ENCODE assay signal across 9 cellular contexts in the genomic region with DNA sequence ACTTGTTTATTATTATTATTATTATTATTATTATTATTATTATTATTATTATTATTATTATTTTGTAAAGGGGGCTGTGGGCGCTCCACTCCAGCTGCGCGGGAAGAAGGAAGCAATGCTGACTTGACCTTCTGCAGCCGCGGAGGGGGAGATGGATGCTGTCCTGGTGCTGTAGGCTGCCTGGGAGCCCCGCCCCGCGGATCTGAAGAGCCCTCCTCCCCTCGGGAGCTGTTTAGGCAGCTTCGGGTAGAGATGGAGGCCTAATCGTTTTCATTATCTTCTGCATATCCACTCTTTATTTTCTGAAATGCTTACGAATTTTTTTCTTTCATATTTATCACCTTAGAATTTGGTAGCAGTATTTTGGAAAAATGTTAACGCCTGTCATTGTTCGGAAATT.
DNase-seq lines count a peak whose midpoint lies in the region; ATAC-seq and TF ChIP-seq lines count a peak whose summit lies in the region.
"Had no signal": no experiment of that assay in that cellular context is flagged by ENCODE, and none has a peak within 500 bp of the region (broad histone marks: within the 10 kb centered on the region; RNA-seq: fewer than 3 reads in every experiment).

No MANE protein-coding gene starts in this region.

- H3K27me3 ChIP-seq in Caco-2 (replicated peaks; ENCODE audit: control insufficient read depth, insufficient read depth, low read length) (no peaks in the 10 kb centered on the region), adipocyte (replicated peaks; ENCODE audit: control insufficient read depth, insufficient read depth, low read length) (no peaks in the 10 kb centered on the region), right atrium auricular region (no peaks in the 10 kb centered on the region), psoas muscle (ENCODE audit: insufficient read depth in 3 of 3, low read length in 2 of 3) (no peaks in the 10 kb centered on the region)

- peaks cover 69% of the 10 kb centered on the region for H3K4me1 Mint-ChIP-seq in Caco-2 (ENCODE audit: low read depth, unreplicated experiment)

- peak overlapping the region; percentile 81 to 85 for H3K27ac ChIP-seq in right atrium auricular region
- peak overlapping the region; percentile 80 for H3K27ac ChIP-seq in psoas muscle

- H3K36me3 Mint-ChIP-seq in Caco-2 (ENCODE audit: insufficient read depth, unreplicated experiment), result peaks cover 35% of the 10 kb centered on the region

- CTCF ChIA-PET in Caco-2 (lab: Charles Lee), result no interaction called here

- peak overlapping the region; percentile 78 for H3K9ac ChIP-seq in adipocyte (ENCODE audit: low read length)

- no TSS peak for BruUV-seq in Caco-2 (replicated peaks; lab: Mats Ljungman, UMichigan)

- peak overlapping the region; percentile 96 for H3K27ac Mint-ChIP-seq in Caco-2 (ENCODE audit: unreplicated experiment)

- POLR2A ChIA-PET in Caco-2 (lab: Charles Lee), result interaction anchor here (0.9 to 2.0 kb wide), 3 partner anchors 34 to 146 kb away, joined by 3 to 16 read pairs (median 8); a partner anchor contains a TSS

- no peak for TF ChIP-seq CTCF in Caco-2 (IDR thresholded peaks at IDR 0.05; ENCODE audit: insufficient read depth in 1 of 2, low read depth in 1 of 2, low read length in 1 of 2, severe bottlenecking in 1 of 2, unreplicated experiment in 1 of 2)
- TF ChIP-seq CTCF in right atrium auricular region (IDR thresholded peaks at IDR 0.05), result no peak
- no peak for TF ChIP-seq CTCF in psoas muscle (IDR thresholded peaks at IDR 0.05)

- ATAC-seq in psoas muscle (peak in 3 of 4 donors; percentile 33 to 55 (median 54)), GM21447 (IDR thresholded peaks at IDR 0.05; ENCODE audit: unreplicated experiment) (no peak), GM19328 (IDR thresholded peaks at IDR 0.05; ENCODE audit: unreplicated experiment) (no peak), GM19467 (IDR thresholded peaks at IDR 0.05; ENCODE audit: unreplicated experiment) (no peak)

- no peaks in the 10 kb centered on the region for H3K27me3 Mint-ChIP-seq in Caco-2 (ENCODE audit: insufficient read depth, unreplicated experiment)

- peaks cover 14% of the 10 kb centered on the region for H3K9me3 Mint-ChIP-seq in Caco-2 (ENCODE audit: unreplicated experiment)

- 35 to 57% (median 48%) methylated on average over 14 of the region's 14 CpGs for WGBS in psoas muscle, 3 donors

- H3K36me3 ChIP-seq in Caco-2 (ENCODE audit: control insufficient read depth, insufficient read depth, low read length) (no peaks in the 10 kb centered on the region), adipocyte (ENCODE audit: control insufficient read depth, insufficient read depth, low read length, severe bottlenecking) (no peaks in the 10 kb centered on the region), right atrium auricular region (no peaks in the 10 kb centered on the region), psoas muscle (ENCODE audit: insufficient read depth in 1 of 2, low read depth in 1 of 2) (no peaks in the 10 kb centered on the region)

- peak; percentile 62 for DNase-seq in Caco-2
- peak; percentile 65 for DNase-seq in adipocyte (ENCODE audit: low read depth)
- no peak for DNase-seq in right atrium auricular region (ENCODE audit: low spot score)
- DNase-seq in psoas muscle, result peak in 1 of 2 donors; percentile 38
- no peak for DNase-seq in NCI-H1105 treated with DMSO at 0.1 percent for 48 hours (lab: John Stamatoyannopoulos, UW)
- DNase-seq: DND-41 had no signal

- no peak overlapping the region for H3K4me3 ChIP-seq in Caco-2 (ENCODE audit: low read depth, low read length)
- H3K4me3 ChIP-seq in adipocyte (ENCODE audit: low read length), result peak overlapping the region; percentile 64
- H3K4me3 ChIP-seq in right atrium auricular region, result peak overlapping the region in 1 of 2 donors; percentile 6
- H3K4me3 ChIP-seq in psoas muscle, result peak overlapping the region; percentile 41

- intact Hi-C loops in Caco-2 (cut with micrococcal nuclease; ENCODE audit: unreplicated experiment), result loop anchor here (1.0 to 5.0 kb wide), 2 partner anchors 34 to 144 kb away; no protein-coding TSS in a partner anchor
- intact Hi-C loops in psoas muscle (cut with DNase I), result loop anchor here in 1 of 2 donors (5.0 to 10.0 kb wide), 2 partner anchors 59 to 769 kb away; no protein-coding TSS in a partner anchor

- H3K9me3 ChIP-seq in Caco-2, result peaks cover 10% of the 10 kb centered on the region; the same call in 1 of the 2 replicates
- no peaks in the 10 kb centered on the region for H3K9me3 ChIP-seq in adipocyte (ENCODE audit: control insufficient read depth, low read length)
- H3K9me3 ChIP-seq in right atrium auricular region, result no peaks in the 10 kb centered on the region
- no peaks in the 10 kb centered on the region for H3K9me3 ChIP-seq in psoas muscle

- H3K4me1 ChIP-seq in Caco-2 (peaks cover 76% of the 10 kb centered on the region), adipocyte (ENCODE audit: control insufficient read depth, insufficient read depth, low read length) (peaks cover 27% of the 10 kb centered on the region), right atrium auricular region (peaks cover 0 to 24% of the 10 kb centered on the region in 2 donors), psoas muscle (peaks cover 20% of the 10 kb centered on the region)

- peak overlapping the region; percentile 63 for H3K4me3 Mint-ChIP-seq in Caco-2 (ENCODE audit: unreplicated experiment)

Comparison
In these comparisons a context has a peak if more than half of its experiments do, and no peak if none do; other contexts are left out.
1. DNase-seq: peak in Caco-2 (2 of 2) and adipocyte (single experiment); none in right atrium auricular region (single experiment) and NCI-H1105 treated with DMSO at 0.1 percent for 48 hours (single experiment).
2. ATAC-seq: peak in psoas muscle (3 of 4); none in GM21447 (single experiment), GM19328 (single experiment) and GM19467 (single experiment).